8 cellular contexts compared by ENCODE assay signal in genomic region chr19:2235026-2235395, GRCh38. TPM values are rescaled to one million over a fixed set of nuclear protein-coding genes. Genes with fewer than 3 reads are reported as not detected.
DNase-seq lines count a peak whose midpoint lies in the region; ATAC-seq and TF ChIP-seq lines count a peak whose summit lies in the region.

No MANE protein-coding gene starts in this region.

- H3K36me3 ChIP-seq in H7 (replicated peaks; ENCODE audit: control insufficient read depth, insufficient read depth, low read length) (peaks cover 3% of the 10 kb centered on the region), WERI-Rb-1 (peaks cover 71% of the 10 kb centered on the region), skeletal muscle satellite cell (ENCODE audit: insufficient read depth, low read length) (peaks cover 37% of the 10 kb centered on the region)

- H3K27me3 ChIP-seq in H7 (ENCODE audit: control insufficient read depth, insufficient read depth, low read length) (no peaks in the 10 kb centered on the region), WERI-Rb-1 (ENCODE audit: insufficient read depth, low read depth, severe bottlenecking) (no peaks in the 10 kb centered on the region), right cardiac atrium (ENCODE audit: control insufficient read depth, insufficient read depth) (no peaks in the 10 kb centered on the region), skeletal muscle satellite cell (ENCODE audit: control insufficient read depth, insufficient read depth, low read length) (no peaks in the 10 kb centered on the region)

- peak overlapping the region; percentile 99 for H3K4me2 ChIP-seq in skeletal muscle satellite cell (ENCODE audit: low read length)

- H3K4me3 ChIP-seq in H7 (ENCODE audit: insufficient read depth, low read depth, low read length), result peak overlapping the region; percentile 93
- H3K4me3 ChIP-seq in WERI-Rb-1 (ENCODE audit: low read depth, low read length), result peak overlapping the region; percentile 94
- peak overlapping the region; percentile 92 for H3K4me3 ChIP-seq in right cardiac atrium (ENCODE audit: low read length)
- H3K4me3 ChIP-seq in skeletal muscle satellite cell (ENCODE audit: low read length), result peak overlapping the region; percentile 90

- peak overlapping the region; percentile 94 for H3K9ac ChIP-seq in skeletal muscle satellite cell (ENCODE audit: low read depth, low read length)

- peaks cover 9% of the 10 kb centered on the region for H3K4me1 ChIP-seq in right cardiac atrium (ENCODE audit: control insufficient read depth, insufficient read depth, low read length)
- peaks cover 47% of the 10 kb centered on the region for H3K4me1 ChIP-seq in skeletal muscle satellite cell (ENCODE audit: control insufficient read depth, insufficient read depth, low read length)

- no peaks in the 10 kb centered on the region for H3K9me3 ChIP-seq in WERI-Rb-1 (ENCODE audit: severe bottlenecking)
- H3K9me3 ChIP-seq in right cardiac atrium (ENCODE audit: control insufficient read depth, low read length), result no peaks in the 10 kb centered on the region
- no peaks in the 10 kb centered on the region for H3K9me3 ChIP-seq in skeletal muscle satellite cell (replicated peaks; ENCODE audit: low read length)

- TF ChIP-seq CTCF in WERI-Rb-1 (IDR thresholded peaks at IDR 0.05; ENCODE audit: low read depth, low read length), result no peak

- H3K27ac ChIP-seq in WERI-Rb-1, result peak overlapping the region; percentile 98
- H3K27ac ChIP-seq in right cardiac atrium (ENCODE audit: low read length), result peak overlapping the region; percentile 1

- intact Hi-C loops in right cardiac atrium (cut with DNase I), result loop anchor here (5.0 to 10.0 kb wide), 5 partner anchors 37 to 92 kb away; partner anchors contain the start of genes LSM7 (in 1 of the 4) and SPPL2B (in 1 of the 4)

- in situ Hi-C loops in KBM-7 (cut with MboI; ENCODE audit: low pct_unique_long_range_greater_than_20kb, low sequenced_read_pairs), result no loop called here

- WGBS in right cardiac atrium, result 45% methylated on average over 6 of the region's 6 CpGs

- DNase-seq in H7 (no peak), WERI-Rb-1 (no peak), right cardiac atrium (no peak), pons (ENCODE audit: low spot score) (no peak), KBM-7 (no peak)

- ATAC-seq in right cardiac atrium (no peak), GM19395 (IDR thresholded peaks at IDR 0.05; ENCODE audit: unreplicated experiment) (no peak), GM21717 (IDR thresholded peaks at IDR 0.05; ENCODE audit: unreplicated experiment) (no peak)

RNA-seq across cellular contexts. Expression of gene PLEKHJ1, which starts 1.1 kb away (rescaled TPM):
- total RNA-seq in H7 (2014; rRNA removed; shearing (Covaris generic)), result 269 and 295 TPM in 2 replicates
- 10 to 100 TPM; 39.9 to 51.8 (median 45.8) TPM for total RNA-seq in right cardiac atrium
- polyA plus RNA-seq in right cardiac atrium, result 65.2 TPM
- total RNA-seq in skeletal muscle satellite cell (2012; rRNA removed), result 32.4 and 40.4 TPM in 2 replicates

RNA-seq across cellular contexts. Expression of gene SF3A2, which starts 1.6 kb away (rescaled TPM):
- 107 and 115 TPM in 2 replicates for total RNA-seq in H7 (2014; rRNA removed; shearing (Covaris generic))
- 10 to 100 TPM; 30.0 to 34.9 (median 33.1) TPM for total RNA-seq in right cardiac atrium
- polyA plus RNA-seq in right cardiac atrium, result 26.4 TPM
- 25.3 and 25.8 TPM in 2 replicates for total RNA-seq in skeletal muscle satellite cell (2012; rRNA removed)

RNA-seq across cellular contexts. Expression of gene AMH, which starts 14.1 kb away (rescaled TPM):
- total RNA-seq in H7 (2014; rRNA removed; shearing (Covaris generic)), result 10.5 and 12.8 TPM in 2 replicates
- total RNA-seq in right cardiac atrium, result 1 to 10 TPM in 2 of 4 donors, under 1 TPM in 2; 0.31 to 1.6 (median 1.1) TPM
- polyA plus RNA-seq in right cardiac atrium, result 0.36 TPM
- total RNA-seq in skeletal muscle satellite cell (2012; rRNA removed), result 0.76 and 1.1 TPM in 2 replicates

RNA-seq across cellular contexts. Expression of gene JSRP1, which starts 21.2 kb away (rescaled TPM):
- total RNA-seq in H7 (2014; rRNA removed; shearing (Covaris generic)), result not detected in 2 replicates
- not detected for total RNA-seq in right cardiac atrium
- polyA plus RNA-seq in right cardiac atrium, result 0.75 TPM
- 2.3 and 9.4 TPM in 2 replicates for total RNA-seq in skeletal muscle satellite cell (2012; rRNA removed)

RNA-seq across cellular contexts. Expression of gene PEAK3, which starts 47.0 kb away (rescaled TPM):
- not detected in 2 replicates for total RNA-seq in H7 (2014; rRNA removed; shearing (Covaris generic))
- total RNA-seq in right cardiac atrium, result 1 to 10 TPM; 1.0 to 3.1 (median 1.7) TPM
- polyA plus RNA-seq in right cardiac atrium, result 0.84 TPM
- total RNA-seq in skeletal muscle satellite cell (2012; rRNA removed), result not detected in 2 replicates
